ENCODE assay signal across 1 cellular context in genomic region chr4:129322947-129323346, GRCh38.
TF ChIP-seq lines count a peak whose summit lies in the region.

No MANE protein-coding gene starts in this region.

TF ChIP-seq in H1, 55 proteins besides CTCF, POLR2A, EP300 and RAD21:
- TF ChIP-seq CHD7 (IDR thresholded peaks at IDR 0.05; ENCODE audit: insufficient replicate concordance, low read length) (peak; percentile 49), BRCA1 (IDR thresholded peaks at IDR 0.05; ENCODE audit: low read depth, low read length) (no peak)
TF ChIP-seq in H1: peak in this region for 1.
